Comparison of ENCODE assay signal across 8 cellular contexts in the genomic region with DNA sequence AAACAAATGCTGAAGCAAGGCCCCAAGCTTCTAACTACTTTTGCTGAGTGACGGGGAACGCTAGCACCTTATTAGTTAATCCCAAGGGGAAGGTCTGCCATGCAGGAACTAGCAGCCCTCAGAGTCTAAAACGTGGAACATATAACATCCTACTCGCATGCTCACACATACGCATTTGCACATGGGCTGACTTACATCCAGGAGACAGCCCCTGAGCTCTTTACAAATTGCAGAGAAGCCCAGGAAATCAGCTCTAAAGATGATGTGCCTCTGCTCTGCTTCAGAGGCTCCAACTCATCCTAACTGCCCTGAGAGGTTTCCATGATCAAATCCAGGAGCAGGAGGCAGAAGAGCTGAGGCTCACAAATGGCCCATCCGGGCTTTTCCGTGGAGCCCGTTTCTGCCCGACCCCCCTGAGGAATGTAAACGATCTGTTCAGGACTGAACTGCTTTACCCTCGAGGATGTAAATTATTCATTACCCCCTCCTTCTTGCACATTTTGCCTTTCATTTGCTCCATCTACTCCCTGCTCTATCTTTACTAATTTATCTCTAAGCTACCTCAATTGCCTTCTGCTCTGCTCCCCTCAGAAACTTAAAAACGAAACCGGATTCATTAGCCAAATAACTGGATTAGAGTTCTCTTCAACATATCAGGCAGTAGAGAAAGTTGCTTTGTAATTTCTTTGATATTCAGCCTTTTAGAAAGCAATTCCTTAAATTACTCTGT.
A peak's percentile ranks its signal among the peaks of the same experiment; 100 is the strongest.
DNase-seq lines count a peak whose midpoint lies in the region; FAIRE-seq and TF ChIP-seq lines count a peak whose summit lies in the region.

No MANE protein-coding gene starts in this region.

- TF ChIP-seq POLR2A in GM12892 (IDR thresholded peaks at IDR 0.05; ENCODE audit: low read depth, low read length), result no peak
- TF ChIP-seq POLR2A in NB4 (IDR thresholded peaks at IDR 0.05; ENCODE audit: extremely low read depth, insufficient read length), result no peak

- H3K27me3 Mint-ChIP-seq in dendritic cell treated with granulocyte-macrophage colony-stimulating factor and Interleukin-4, amounts not matched to agents 40 ng/mL and 50 ng/mL, for 4 days, result peaks cover 3% of the 10 kb centered on the region
- H3K27me3 Mint-ChIP-seq in nephron progenitor cell (ENCODE audit: low read depth, poor library complexity), result no peaks in the 10 kb centered on the region

- peak overlapping the region; percentile 35 for H3K4me3 Mint-ChIP-seq in dendritic cell treated with granulocyte-macrophage colony-stimulating factor and Interleukin-4, amounts not matched to agents 40 ng/mL and 50 ng/mL, for 4 days
- H3K4me3 Mint-ChIP-seq in nephron progenitor cell, result peak overlapping the region; percentile 29

- peak; percentile 5 for FAIRE-seq in GM12892 (lab: Jason Lieb, UNC)

- H3K27ac Mint-ChIP-seq in dendritic cell treated with granulocyte-macrophage colony-stimulating factor and Interleukin-4, amounts not matched to agents 40 ng/mL and 50 ng/mL, for 4 days, result no peak overlapping the region
- H3K27ac Mint-ChIP-seq in nephron progenitor cell, result no peak overlapping the region

- peaks cover 10% of the 10 kb centered on the region for H3K4me1 Mint-ChIP-seq in dendritic cell treated with granulocyte-macrophage colony-stimulating factor and Interleukin-4, amounts not matched to agents 40 ng/mL and 50 ng/mL, for 4 days (ENCODE audit: low read depth)
- H3K4me1 Mint-ChIP-seq in nephron progenitor cell, result peaks cover 16% of the 10 kb centered on the region

- no peaks in the 10 kb centered on the region for H3K36me3 Mint-ChIP-seq in dendritic cell treated with granulocyte-macrophage colony-stimulating factor and Interleukin-4, amounts not matched to agents 40 ng/mL and 50 ng/mL, for 4 days (ENCODE audit: low read depth)
- no peaks in the 10 kb centered on the region for H3K36me3 Mint-ChIP-seq in nephron progenitor cell (ENCODE audit: low read depth)

- intact Hi-C loops in dendritic cell treated with granulocyte-macrophage colony-stimulating factor and Interleukin-4, amounts not matched to agents 40 ng/mL and 50 ng/mL, for 4 days (cut with micrococcal nuclease), result loop anchor here (5.0 to 10.0 kb wide), 5 partner anchors 429 to 1239 kb away; no protein-coding TSS in a partner anchor

- H3K9me3 Mint-ChIP-seq in dendritic cell treated with granulocyte-macrophage colony-stimulating factor and Interleukin-4, amounts not matched to agents 40 ng/mL and 50 ng/mL, for 4 days, result no peaks in the 10 kb centered on the region
- H3K9me3 Mint-ChIP-seq in nephron progenitor cell, result no peaks in the 10 kb centered on the region

- in situ Hi-C loops in GM13976 (cut with MboI; ENCODE audit: low sequenced_read_pairs, unreplicated experiment), result no loop called here

- TF ChIP-seq CTCF in NB4 (IDR thresholded peaks at IDR 0.05; ENCODE audit: low read depth, low read length) (no peak), nephron progenitor cell (IDR thresholded peaks at IDR 0.05) (no peak), GM13976 (IDR thresholded peaks at IDR 0.05; ENCODE audit: borderline replicate concordance, control extremely low read depth, extremely low read depth, insufficient read depth, missing control alignments) (no peak)

- DNase-seq in GM12892 (ENCODE audit: insufficient read length) (no peak), NB4 (ENCODE audit: low read depth) (no peak), nephron progenitor cell (peak; percentile 16), NCI-H1105 (lab: John Stamatoyannopoulos, UW) (no peak), GM13976 (ENCODE audit: low spot score) (no peak), NCI-H2196 (lab: John Stamatoyannopoulos, UW; ENCODE audit: unreplicated experiment) (no peak), NCI-H1930 (lab: John Stamatoyannopoulos, UW) (no peak)

- peak overlapping the region; percentile 51 for H3K4me3 ChIP-seq in NB4 (ENCODE audit: low read depth, low read length)
